8 cellular contexts compared by ENCODE assay signal in the genomic region with DNA sequence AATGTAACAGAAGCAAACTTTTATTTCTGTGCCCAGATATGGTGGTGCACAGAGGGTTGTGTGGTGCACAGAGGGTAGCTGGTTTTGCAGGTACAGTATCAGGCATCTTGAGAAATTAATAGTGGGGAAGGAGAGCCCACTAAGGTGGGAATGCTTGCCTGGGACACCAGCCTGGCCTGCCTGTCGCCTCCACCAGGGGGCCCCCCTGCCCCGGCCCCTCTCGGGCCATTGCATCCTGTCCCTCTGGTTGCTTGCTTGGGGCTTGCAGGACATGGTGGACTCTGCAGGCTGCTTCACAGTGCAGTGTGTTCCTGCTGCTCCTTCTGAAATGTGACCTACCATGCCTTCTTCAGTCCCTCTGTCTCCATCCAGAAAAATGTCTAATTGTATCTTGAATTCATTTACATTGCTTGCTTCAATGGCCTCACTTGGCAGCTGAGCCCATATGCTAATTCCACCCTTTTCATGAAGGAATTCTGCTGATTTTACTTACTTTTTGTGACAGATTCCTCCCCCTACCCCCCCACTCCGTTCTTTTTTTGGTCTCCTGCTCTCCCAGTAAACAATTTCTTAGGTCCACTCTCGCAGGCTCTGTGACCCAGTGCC.
DNase-seq lines count a peak whose midpoint lies in the region; ATAC-seq and TF ChIP-seq lines count a peak whose summit lies in the region.

No MANE protein-coding gene starts in this region.

- H3K4me1 ChIP-seq in breast epithelium = no peaks in the 10 kb centered on the region
- peaks cover 16 to 49% of the 10 kb centered on the region in 2 donors for H3K4me1 ChIP-seq in thoracic aorta (ENCODE audit: control insufficient read depth in 1 of 2, low read depth in 2 of 2)

- H3K9me3 ChIP-seq in breast epithelium (peaks cover 0 to 7% of the 10 kb centered on the region in 2 donors), thoracic aorta (peaks cover 6% of the 10 kb centered on the region)

- H3K36me3 ChIP-seq in breast epithelium (no peaks in the 10 kb centered on the region), thoracic aorta (no peaks in the 10 kb centered on the region)

- ATAC-seq in thoracic aorta (ENCODE audit: insufficient number of reproducible peaks, low FRiP score, low read depth) = no peak
- no peak for ATAC-seq in HG02588 (IDR thresholded peaks at IDR 0.05; ENCODE audit: unreplicated experiment)
- ATAC-seq in HG03457 (IDR thresholded peaks at IDR 0.05; ENCODE audit: unreplicated experiment) = no peak

- DNase-seq in GM12865 (ENCODE audit: low read depth) (peak; percentile 39), RPMI7951 (ENCODE audit: low read depth) (peak; percentile 51), breast epithelium (ENCODE audit: low spot score in 2 of 2) (no peak), kidney tubule cell (ENCODE audit: low spot score) (peak; percentile 14), thoracic aorta (ENCODE audit: low spot score) (no peak)

- TF ChIP-seq CTCF in 22Rv1 (IDR thresholded peaks at IDR 0.05) = peak; percentile 92
- peak; percentile 85 for TF ChIP-seq CTCF in GM12865 (IDR thresholded peaks at IDR 0.05; ENCODE audit: insufficient read depth, low read depth, low read length, missing control alignments)
- peak in 2 of 3 donors; percentile 27 to 34 for TF ChIP-seq CTCF in breast epithelium (IDR thresholded peaks at IDR 0.05)
- peak; percentile 55 for TF ChIP-seq CTCF in thoracic aorta (IDR thresholded peaks at IDR 0.05)

- TF ChIP-seq POLR2A in breast epithelium (IDR thresholded peaks at IDR 0.05) = no peak

- intact Hi-C loops in breast epithelium (cut with DNase I; ENCODE audit: low total_unique reads) = no loop called here

- H3K27ac ChIP-seq in 22Rv1 (no peak overlapping the region), breast epithelium (no peak overlapping the region), thoracic aorta (no peak overlapping the region)

- no peaks in the 10 kb centered on the region for H3K27me3 ChIP-seq in breast epithelium
- no peaks in the 10 kb centered on the region for H3K27me3 ChIP-seq in thoracic aorta (replicated peaks; ENCODE audit: insufficient read depth)

- H3K4me3 ChIP-seq in GM12865 (ENCODE audit: low read depth, low read length) (no peak overlapping the region), breast epithelium (no peak overlapping the region), thoracic aorta (no peak overlapping the region)

Comparison
In these comparisons a context has a peak if more than half of its experiments do, and no peak if none do; other contexts are left out.
1. CTCF ChIP-seq: peak in every context shown above with its lines; median percentile 92 in 22Rv1; 85 in GM12865; 55 in thoracic aorta; 30 in breast epithelium.
2. DNase-seq: peak in GM12865 (single experiment), RPMI7951 (single experiment) and kidney tubule cell (single experiment); none in breast epithelium (0 of 2) and thoracic aorta (single experiment).